Comparison of ENCODE assay signal across 8 cellular contexts in the genomic region with DNA sequence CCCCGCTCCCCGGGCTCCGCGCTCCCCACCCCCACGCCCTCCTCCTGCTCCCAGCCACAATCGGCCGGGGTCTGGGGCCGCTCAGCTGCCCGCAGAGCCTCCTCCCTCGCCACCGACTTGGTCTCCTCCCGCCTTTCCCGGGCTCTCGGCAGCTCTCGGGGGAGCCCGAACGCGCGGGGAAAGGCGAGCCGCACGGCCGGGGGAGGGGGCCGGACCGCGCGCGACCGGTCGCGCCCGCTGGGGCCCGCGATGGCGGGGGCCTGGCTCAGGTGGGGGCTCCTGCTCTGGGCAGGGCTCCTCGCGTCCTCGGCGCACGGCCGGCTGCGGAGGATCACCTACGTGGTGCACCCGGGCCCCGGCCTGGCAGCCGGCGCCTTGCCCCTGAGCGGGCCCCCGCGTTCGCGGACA. TPM values are rescaled to one million over a fixed set of nuclear protein-coding genes. Genes with fewer than 3 reads are reported as not detected.
DNase-seq lines count a peak whose midpoint lies in the region; ATAC-seq and TF ChIP-seq lines count a peak whose summit lies in the region.

No MANE protein-coding gene starts in this region.

- H3K27ac ChIP-seq in adrenal gland (peak overlapping the region in 3 of 5 donors; percentile 20 to 74 (median 47)), iPS-20b (ENCODE audit: low read length) (no peak overlapping the region), suprapubic skin (peak overlapping the region; percentile 71)

- H3K4me1 ChIP-seq in adrenal gland (replicated peaks in 1 of 2) (peaks cover 3 to 9% of the 10 kb centered on the region in 2 donors), iPS-20b (ENCODE audit: insufficient read depth, low read length) (peaks cover 13% of the 10 kb centered on the region; the same call in 1 of the 2 replicates), suprapubic skin (peaks cover 11% of the 10 kb centered on the region)

- intact Hi-C loops in adrenal gland (cut with DNase I), result loop anchor here (5.0 to 10.0 kb wide), 4 partner anchors 68 to 392 kb away; no protein-coding TSS in a partner anchor

- H3K9ac ChIP-seq in iPS-20b (ENCODE audit: low read depth, low read length), result peak overlapping the region; percentile 61; the same call in 1 of the 2 replicates

- 0% methylated on average over 6 to 52 of the region's 52 CpGs; no CpG with 5 or more reads in 1 of the 4 donors for WGBS in adrenal gland, 4 donors
- WGBS in suprapubic skin, result no CpG with 5 or more reads among the region's 52 CpGs

- peak; percentile 24 to 37 for DNase-seq in activated T-cell treated with anti-CD3 and anti-CD28 coated beads, Interleukin-2, amount 50 U/mL, for 48 hours
- DNase-seq in activated T-cell treated with anti-CD3 and anti-CD28 coated beads for 4 hours (no peak), adrenal gland (peak in 3 of 7 donors; percentile 11 to 26 (median 13)), suprapubic skin (ENCODE audit: low spot score in 2 of 2) (no peak), NCI-H2029 treated with DMSO at 0.1 percent for 48 hours (lab: John Stamatoyannopoulos, UW) (no peak), Ammon's horn (ENCODE audit: low spot score) (no peak)

- TF ChIP-seq POLR2A in adrenal gland (IDR thresholded peaks at IDR 0.05), result no peak
- no peak for TF ChIP-seq POLR2A in suprapubic skin (IDR thresholded peaks at IDR 0.05)

- no peak for TF ChIP-seq CTCF in adrenal gland (IDR thresholded peaks at IDR 0.05)
- TF ChIP-seq CTCF in suprapubic skin (IDR thresholded peaks at IDR 0.05), result no peak

- peak overlapping the region in 3 of 4 donors; percentile 48 to 85 (median 65) for H3K4me3 ChIP-seq in adrenal gland
- H3K4me3 ChIP-seq in iPS-20b (ENCODE audit: low read length), result peak overlapping the region; percentile 66; the same call in 1 of the 2 replicates
- peak overlapping the region; percentile 89 for H3K4me3 ChIP-seq in suprapubic skin

- peak; percentile 15 for ATAC-seq in HG03159 (IDR thresholded peaks at IDR 0.05; ENCODE audit: unreplicated experiment)

- H3K36me3 ChIP-seq in adrenal gland (replicated peaks in 1 of 2), result no peaks in the 10 kb centered on the region
- H3K36me3 ChIP-seq in iPS-20b (ENCODE audit: insufficient read depth, low read depth, low read length), result no peaks in the 10 kb centered on the region
- H3K36me3 ChIP-seq in suprapubic skin, result no peaks in the 10 kb centered on the region

- H3K9me3 ChIP-seq in adrenal gland (replicated peaks in 1 of 3) (no peaks in the 10 kb centered on the region), iPS-20b (ENCODE audit: insufficient read depth, low read depth, low read length) (no peaks in the 10 kb centered on the region), suprapubic skin (no peaks in the 10 kb centered on the region)

- H3K27me3 ChIP-seq in adrenal gland (no peaks in the 10 kb centered on the region), iPS-20b (ENCODE audit: insufficient read depth, low read length) (peaks cover 9% of the 10 kb centered on the region; the same call in 1 of the 2 replicates), suprapubic skin (no peaks in the 10 kb centered on the region)

- TF ChIP-seq EP300 in suprapubic skin (IDR thresholded peaks at IDR 0.05), result no peak

RNA-seq across cellular contexts. Expression of gene LTBP1, which starts 0.3 kb away (rescaled TPM):
- total RNA-seq in adrenal gland, result 10 to 100 TPM; 14.6 to 47.2 (median 17.8) TPM
- polyA plus RNA-seq in adrenal gland, result 10 to 100 TPM in 1 of 3 donors, 1 to 10 TPM in 2; 6.2 to 10.9 (median 8.6) TPM
- total RNA-seq in suprapubic skin, result 10 to 100 TPM in 3 of 4 donors, 1 to 10 TPM in 1; 8.7 to 18.7 (median 13.0) TPM

Comparison
In these comparisons a context has a peak if more than half of its experiments do, and no peak if none do; other contexts are left out.
1. DNase-seq: peak in activated T-cell treated with anti-CD3 and anti-CD28 coated beads, Interleukin-2, amount 50 U/mL, for 48 hours (2 of 2); none in activated T-cell treated with anti-CD3 and anti-CD28 coated beads for 4 hours (single experiment), suprapubic skin (0 of 2), NCI-H2029 treated with DMSO at 0.1 percent for 48 hours (single experiment) and Ammon's horn (single experiment).
2. Peak in every context shown above with its lines, with median percentiles within 50 percentile points of each other: H3K4me3 ChIP-seq.